In genomic region chr12:120314220-120314619, GRCh38 we compare ENCODE assay signal across 1 cellular context.
TF ChIP-seq lines count a peak whose summit lies in the region.

No MANE protein-coding gene starts in this region.

TF ChIP-seq in endothelial cell of umbilical vein, 7 proteins besides CTCF, POLR2A, EP300 and RAD21:
- TF ChIP-seq FOS (IDR thresholded peaks at IDR 0.05; ENCODE audit: borderline replicate concordance, insufficient read depth, low read length) (no peak), MYC (IDR thresholded peaks at IDR 0.05; ENCODE audit: low read depth, low read length) (no peak), POLR2AphosphoS5 (IDR thresholded peaks at IDR 0.05; ENCODE audit: insufficient read depth, low read depth, low read length) (no peak), JUN (IDR thresholded peaks at IDR 0.05; ENCODE audit: borderline replicate concordance, insufficient read depth, insufficient read length, low read depth) (no peak), GATA2 (IDR thresholded peaks at IDR 0.05; ENCODE audit: insufficient read depth, insufficient read length, low read depth, low read length) (no peak), EZH2 (IDR thresholded peaks at IDR 0.05; ENCODE audit: borderline replicate concordance, low read depth, low read length, severe bottlenecking) (no peak)
- TF ChIP-seq, protein P1, sequence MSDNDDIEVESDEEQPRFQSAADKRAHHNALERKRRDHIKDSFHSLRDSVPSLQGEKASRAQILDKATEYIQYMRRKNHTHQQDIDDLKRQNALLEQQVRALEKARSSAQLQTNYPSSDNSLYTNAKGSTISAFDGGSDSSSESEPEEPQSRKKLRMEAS (IDR thresholded peaks at IDR 0.05; ENCODE audit: insufficient read depth, insufficient read length), result no peak
